In the genomic region with DNA sequence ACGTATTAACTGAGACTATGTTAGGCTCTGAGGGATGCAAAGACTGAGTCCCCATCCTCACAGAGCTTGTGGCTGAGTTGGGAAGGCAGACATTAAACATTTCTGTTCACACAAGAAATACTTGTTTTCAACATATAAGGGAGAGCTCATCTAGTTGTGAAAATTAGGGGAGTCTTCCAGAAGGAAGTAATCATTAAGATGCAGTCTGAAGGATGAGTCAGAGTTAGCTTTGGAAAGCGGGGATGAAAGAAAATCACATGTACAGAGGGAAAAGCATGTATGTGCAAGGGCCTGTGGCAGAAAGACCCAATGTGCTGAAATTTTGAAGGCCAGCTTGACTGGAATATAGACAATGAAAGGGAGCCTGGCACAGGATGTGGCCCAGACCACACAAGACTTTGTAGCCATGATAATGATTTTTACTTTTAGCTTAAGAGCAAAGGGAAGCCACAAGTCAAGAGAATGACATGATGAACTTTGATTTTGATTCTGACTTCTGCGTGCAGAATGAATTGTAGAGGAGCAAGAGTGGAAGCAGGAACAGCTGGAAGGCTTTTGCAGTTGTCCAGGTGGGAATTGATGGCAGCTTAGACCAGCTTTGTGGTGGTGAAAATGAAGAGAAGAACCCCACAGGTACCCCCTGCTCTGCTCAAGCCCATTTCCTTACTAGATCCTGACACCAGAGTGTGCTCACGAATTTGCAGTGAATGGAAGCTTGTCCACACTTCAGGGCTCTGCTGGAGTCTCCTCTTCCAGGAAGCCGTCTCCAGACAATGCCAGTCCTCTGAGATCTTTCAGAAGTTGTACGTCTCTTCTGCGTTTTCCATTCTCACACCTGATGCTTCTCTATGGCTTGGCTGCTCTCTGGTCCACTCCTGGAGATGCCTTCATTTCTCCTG, we compare ENCODE assay signal across 11 cellular contexts.
DNase-seq lines count a peak whose midpoint lies in the region; ATAC-seq and TF ChIP-seq lines count a peak whose summit lies in the region.
"Had no signal": no experiment of that assay in that cellular context is flagged by ENCODE, and none has a peak within 500 bp of the region (broad histone marks: within the 10 kb centered on the region; RNA-seq: fewer than 3 reads in every experiment).

No MANE protein-coding gene starts in this region.

- ATAC-seq in HG03521 (IDR thresholded peaks at IDR 0.05; ENCODE audit: unreplicated experiment) = no peak

- no peaks in the 10 kb centered on the region for H3K36me3 Mint-ChIP-seq in T-helper 2 cell treated with Interferon-gamma antibody and Interleukin-4, amounts not matched to agents 5 μg/mL and 100 μg/mL, for 36 hours (ENCODE audit: low read depth)

- DNase-seq in AG09319 (ENCODE audit: extremely low read depth, low read depth) (no peak), EL (peak; percentile 36), foreskin melanocyte (peak; percentile 59), NCI-H526 treated with DMSO at 0.1 percent for 48 hours (lab: John Stamatoyannopoulos, UW) (no peak), nucleus accumbens (lab: John Stamatoyannopoulos, UW) (no peak), NCI-H2107 (lab: John Stamatoyannopoulos, UW) (no peak)
- peak; percentile 31 for DNase-seq in T-helper 2 cell treated with Interferon-gamma antibody and Interleukin-4, amounts not matched to agents 5 μg/mL and 100 μg/mL, for 36 hours (ENCODE audit: low spot score)
- DNase-seq: GDM1, NCI-H187 treated with DMSO at 0.1 percent for 48 hours, SIG-M5 had no signal

- H3K4me1 Mint-ChIP-seq in T-helper 2 cell treated with Interferon-gamma antibody and Interleukin-4, amounts not matched to agents 5 μg/mL and 100 μg/mL, for 36 hours (ENCODE audit: low read depth) = peaks cover 35% of the 10 kb centered on the region

- peaks cover 2% of the 10 kb centered on the region for H3K27me3 Mint-ChIP-seq in T-helper 2 cell treated with Interferon-gamma antibody and Interleukin-4, amounts not matched to agents 5 μg/mL and 100 μg/mL, for 36 hours (ENCODE audit: low read depth)

- TF ChIP-seq CTCF in AG09319 (IDR thresholded peaks at IDR 0.05; ENCODE audit: low read depth, low read length) = peak; percentile 0; the same call in 1 of the 2 replicates

- H3K27ac Mint-ChIP-seq in T-helper 2 cell treated with Interferon-gamma antibody and Interleukin-4, amounts not matched to agents 5 μg/mL and 100 μg/mL, for 36 hours = peak overlapping the region; percentile 60

- no peaks in the 10 kb centered on the region for H3K9me3 Mint-ChIP-seq in T-helper 2 cell treated with Interferon-gamma antibody and Interleukin-4, amounts not matched to agents 5 μg/mL and 100 μg/mL, for 36 hours

- peak overlapping the region; percentile 50 for H3K4me3 Mint-ChIP-seq in T-helper 2 cell treated with Interferon-gamma antibody and Interleukin-4, amounts not matched to agents 5 μg/mL and 100 μg/mL, for 36 hours

Comparison
In these comparisons a context has a peak if more than half of its experiments do, and no peak if none do; other contexts are left out.
1. DNase-seq: peak in EL (single experiment), T-helper 2 cell treated with Interferon-gamma antibody and Interleukin-4, amounts not matched to agents 5 μg/mL and 100 μg/mL, for 36 hours (single experiment) and foreskin melanocyte (single experiment); none in AG09319 (single experiment), NCI-H526 treated with DMSO at 0.1 percent for 48 hours (single experiment), nucleus accumbens (0 of 56) and NCI-H2107 (single experiment).